ENCODE assay signal across 13 cellular contexts in genomic region chr20:51536116-51537069, GRCh38. TPM values are rescaled to one million over a fixed set of nuclear protein-coding genes. Genes with fewer than 3 reads are reported as not detected.
A peak's percentile ranks its signal among the peaks of the same experiment; 100 is the strongest.
DNase-seq lines count a peak whose midpoint lies in the region; ATAC-seq, FAIRE-seq and TF ChIP-seq lines count a peak whose summit lies in the region.
"Had no signal": no experiment of that assay in that cellular context is flagged by ENCODE, and none has a peak within 500 bp of the region (broad histone marks: within the 10 kb centered on the region; RNA-seq: fewer than 3 reads in every experiment).

No MANE protein-coding gene starts in this region.

- peaks cover 11% of the 10 kb centered on the region for H3K36me3 Mint-ChIP-seq in mesothelial cell of epicardium

- H3K9ac ChIP-seq in SU-DHL-6 (ENCODE audit: low read length), result peak overlapping the region; percentile 20; the same call in 1 of the 2 replicates
- H3K9ac ChIP-seq in kidney (ENCODE audit: low read length in 2 of 2), result no peak overlapping the region

- no peaks in the 10 kb centered on the region for H3K9me2 ChIP-seq in SU-DHL-6 (replicated peaks; ENCODE audit: insufficient read depth, low read length)

- no peaks in the 10 kb centered on the region for H3K27me3 Mint-ChIP-seq in mesothelial cell of epicardium (ENCODE audit: low read depth)

- peak overlapping the region; percentile 88 for H3K27ac Mint-ChIP-seq in mesothelial cell of epicardium

- H3K9me3 Mint-ChIP-seq in mesothelial cell of epicardium, result peaks cover 10% of the 10 kb centered on the region

- H3K27me3 ChIP-seq in SU-DHL-6 (ENCODE audit: low read length) (no peaks in the 10 kb centered on the region), Peyer's patch (no peaks in the 10 kb centered on the region), upper lobe of right lung (no peaks in the 10 kb centered on the region)

- no peak overlapping the region for H3K4me3 ChIP-seq in SU-DHL-6 (ENCODE audit: insufficient read depth, low read length, poor library complexity, severe bottlenecking)
- H3K4me3 ChIP-seq in kidney (ENCODE audit: low read length in 2 of 2), result no peak overlapping the region
- no peak overlapping the region for H3K4me3 ChIP-seq in Peyer's patch
- H3K4me3 ChIP-seq in upper lobe of right lung, result no peak overlapping the region

- no peak for TF ChIP-seq POLR2A in Peyer's patch (IDR thresholded peaks at IDR 0.05)

- peaks cover 64% of the 10 kb centered on the region for H3K79me2 ChIP-seq in SU-DHL-6 (ENCODE audit: insufficient read depth, low read length)

- DNase-seq in DMS153 treated with DMSO at 0.1 percent for 48 hours (lab: John Stamatoyannopoulos, UW; ENCODE audit: unreplicated experiment), result peak; percentile 85
- peak; percentile 98 for DNase-seq in NCI-H1092 treated with DMSO at 0.1 percent for 48 hours (lab: John Stamatoyannopoulos, UW)
- DNase-seq in mesothelial cell of epicardium (ENCODE audit: low spot score in 2 of 2, unreplicated experiment in 2 of 2), result no peak
- DNase-seq in kidney, result no peak
- no peak for DNase-seq in Peyer's patch
- no peak for DNase-seq in ecto neural progenitor cell (ENCODE audit: low spot score)
- no peak for DNase-seq in upper lobe of right lung
- DNase-seq: EL; stimulated activated CD4-positive, alpha-beta T cell treated with anti-CD3 and anti-CD28 coated beads, Interleukin-15, amount 100 ng/mL, for 24 hours had no signal

- intact Hi-C loops in kidney (cut with DNase I) (no loop called here), upper lobe of right lung (cut with DNase I) (no loop called here)

- FAIRE-seq in kidney (lab: Jason Lieb, UNC), result no peak

- H3K4me1 Mint-ChIP-seq in mesothelial cell of epicardium, result peaks cover 54% of the 10 kb centered on the region

- H3K27ac ChIP-seq in SU-DHL-6 (ENCODE audit: low read depth, low read length) (peak overlapping the region; percentile 40; the same call in 1 of the 2 replicates), kidney (ENCODE audit: low read depth in 2 of 2, low read length in 2 of 2) (no peak overlapping the region), Peyer's patch (no peak overlapping the region), upper lobe of right lung (no peak overlapping the region)

- H3K4me1 ChIP-seq in kidney (ENCODE audit: control insufficient read depth in 1 of 2, insufficient read depth in 1 of 2, low read depth in 1 of 2, low read length in 2 of 2) (peaks cover 1 to 9% of the 10 kb centered on the region in 2 donors), Peyer's patch (peaks cover 0 to 19% (median 8%) of the 10 kb centered on the region in 4 donors), upper lobe of right lung (peaks cover 12% of the 10 kb centered on the region)

- H2AFZ ChIP-seq in SU-DHL-6 (ENCODE audit: low read depth, low read length, severe bottlenecking), result no peak overlapping the region

- 0 out of 2 replicates have a peak, but pooled peaks cover 5% of the 10 kb centered on the region for H3F3A ChIP-seq in SU-DHL-6 (ENCODE audit: insufficient read depth)

- H3K9me3 ChIP-seq in SU-DHL-6 (ENCODE audit: insufficient read depth, low read length), result no peaks in the 10 kb centered on the region
- peaks cover 0 to 3% of the 10 kb centered on the region in 2 donors for H3K9me3 ChIP-seq in kidney (ENCODE audit: control insufficient read depth in 1 of 2, low read length in 2 of 2)
- no peaks in the 10 kb centered on the region for H3K9me3 ChIP-seq in Peyer's patch
- H3K9me3 ChIP-seq in upper lobe of right lung, result no peaks in the 10 kb centered on the region

- H3K4me2 ChIP-seq in SU-DHL-6 (ENCODE audit: low read depth, low read length, poor library complexity, severe bottlenecking), result peak overlapping the region; percentile 13

- no peak overlapping the region for H3K4me3 Mint-ChIP-seq in mesothelial cell of epicardium

- peaks cover 3% of the 10 kb centered on the region; the same call in 1 of the 2 replicates for H4K20me1 ChIP-seq in SU-DHL-6 (ENCODE audit: low read depth, low read length)

- TF ChIP-seq CTCF in SU-DHL-6 (IDR thresholded peaks at IDR 0.05; ENCODE audit: insufficient read depth, low read length, poor library complexity, severe bottlenecking), result no peak
- TF ChIP-seq CTCF in mesothelial cell of epicardium (IDR thresholded peaks at IDR 0.05; ENCODE audit: unreplicated experiment), result no peak
- no peak for TF ChIP-seq CTCF in kidney (IDR thresholded peaks at IDR 0.05; ENCODE audit: borderline replicate concordance, extremely low read depth, insufficient read depth)
- no peak for TF ChIP-seq CTCF in Peyer's patch (IDR thresholded peaks at IDR 0.05)
- no peak for TF ChIP-seq CTCF in upper lobe of right lung (IDR thresholded peaks at IDR 0.05)

- no peak for ATAC-seq in upper lobe of right lung
- ATAC-seq: activated CD4-positive, CD25-positive, alpha-beta regulatory T cell treated with anti-CD3 and anti-CD28 coated beads, Interleukin-2, amount 50 U/mL, for 24 hours; Panc1 had no signal

- H3K36me3 ChIP-seq in SU-DHL-6 (ENCODE audit: low read length), result no peaks in the 10 kb centered on the region
- H3K36me3 ChIP-seq in kidney (ENCODE audit: control insufficient read depth in 1 of 2, insufficient read depth in 2 of 2, low read length in 2 of 2), result no peaks in the 10 kb centered on the region
- H3K36me3 ChIP-seq in Peyer's patch, result no peaks in the 10 kb centered on the region
- H3K36me3 ChIP-seq in upper lobe of right lung, result no peaks in the 10 kb centered on the region

RNA-seq across cellular contexts. Expression of gene NFATC2, which starts 6.1 kb away (rescaled TPM):
- total RNA-seq in mesothelial cell of epicardium, result 13.1 to 14.0 TPM (median 14.0 TPM) in 3 replicates
- 10.5 TPM for total RNA-seq in kidney
- 0.73 TPM for polyA plus RNA-seq in kidney (ENCODE audit: insufficient read depth, low read depth, low replicate concordance)
- total RNA-seq in Peyer's patch, result 10 to 100 TPM in 3 of 4 donors, 1 to 10 TPM in 1; 4.4 to 38.0 (median 13.6) TPM
- 7.6 TPM for total RNA-seq in upper lobe of right lung
- total RNA-seq: myocyte had no signal

Comparison
In these comparisons a context has a peak if more than half of its experiments do, and no peak if none do; other contexts are left out.
1. DNase-seq: peak in DMS153 treated with DMSO at 0.1 percent for 48 hours (single experiment) and NCI-H1092 treated with DMSO at 0.1 percent for 48 hours (single experiment); none in mesothelial cell of epicardium (0 of 2), kidney (single experiment), Peyer's patch (0 of 3), ecto neural progenitor cell (single experiment) and upper lobe of right lung (single experiment).